ENCODE assay signal across 13 cellular contexts in genomic region chr3:170350515-170351413, GRCh38. TPM values are rescaled to one million over a fixed set of nuclear protein-coding genes. Genes with fewer than 3 reads are reported as not detected.
DNase-seq lines count a peak whose midpoint lies in the region; ATAC-seq and TF ChIP-seq lines count a peak whose summit lies in the region.
"Had no signal": no experiment of that assay in that cellular context is flagged by ENCODE, and none has a peak within 500 bp of the region (broad histone marks: within the 10 kb centered on the region; RNA-seq: fewer than 3 reads in every experiment).

No MANE protein-coding gene starts in this region.

- no peaks in the 10 kb centered on the region for H3K79me2 ChIP-seq in OCI-LY7 (ENCODE audit: insufficient read depth, low read depth, low read length)

- CTCF ChIA-PET in OCI-LY7 (lab: Charles Lee; ENCODE audit: unreplicated experiment) = interaction anchor here (0.6 to 0.8 kb wide), 3 partner anchors 10 to 29 kb away, joined by 3 read pairs; no protein-coding TSS in a partner anchor

- ATAC-seq in HG02981 (IDR thresholded peaks at IDR 0.05; ENCODE audit: unreplicated experiment) (peak; percentile 36), aorta (ENCODE audit: low FRiP score) (peak; percentile 70)
- ATAC-seq: A549 had no signal

- WGBS in aorta, 2 donors = 91 to 93% methylated on average over 8 of the region's 8 CpGs

- no peaks in the 10 kb centered on the region for H3K9me3 Mint-ChIP-seq in activated CD4-positive, alpha-beta T cell treated with anti-CD3 and anti-CD28 coated beads, Interleukin-2, amount 10 ng/mL, durations not matched to agents 24 days and 14 days
- H3K9me3 Mint-ChIP-seq: T-helper 1 cell treated with Interleukin-12 subunit alpha and Interleukin-12 subunit beta and Interleukin-4 antibody, amounts not matched to agents 30 μg/mL and 1 μg/mL, for 36 hours had no signal

- H3K9me3 ChIP-seq in OCI-LY7 (ENCODE audit: low read length) (no peaks in the 10 kb centered on the region), aorta (ENCODE audit: control insufficient read depth, low read length) (no peaks in the 10 kb centered on the region)
- H3K9me3 ChIP-seq: A549 had no signal

- H3K27me3 ChIP-seq in aorta (ENCODE audit: control insufficient read depth in 1 of 2, insufficient read depth in 2 of 2, low read length in 1 of 2) = no peaks in the 10 kb centered on the region
- H3K27me3 ChIP-seq: cardiac muscle cell had no signal

- H3K36me3 Mint-ChIP-seq in activated CD4-positive, alpha-beta T cell treated with anti-CD3 and anti-CD28 coated beads, Interleukin-2, amount 10 ng/mL, durations not matched to agents 24 days and 14 days (ENCODE audit: low read depth) = no peaks in the 10 kb centered on the region

- BruUV-seq in OCI-LY7 (replicated peaks; lab: Mats Ljungman, UMichigan) = no TSS peak

- H3K4me2 ChIP-seq in OCI-LY7 (ENCODE audit: low read length) = peak overlapping the region; percentile 80
- H3K4me2 ChIP-seq: A549 had no signal

- H3K9me2 ChIP-seq in OCI-LY7 (ENCODE audit: insufficient read depth, low read length) = no peaks in the 10 kb centered on the region

- H3K27ac Mint-ChIP-seq in activated CD4-positive, alpha-beta T cell treated with anti-CD3 and anti-CD28 coated beads, Interleukin-2, amount 10 ng/mL, durations not matched to agents 24 days and 14 days = no peak overlapping the region
- H3K27ac Mint-ChIP-seq: T-helper 1 cell treated with Interleukin-12 subunit alpha and Interleukin-12 subunit beta and Interleukin-4 antibody, amounts not matched to agents 30 μg/mL and 1 μg/mL, for 36 hours had no signal

- H2AFZ ChIP-seq in OCI-LY7 (ENCODE audit: low read length) = peak overlapping the region; percentile 79; the same call in 1 of the 2 replicates

- no peak overlapping the region for H3K4me3 Mint-ChIP-seq in activated CD4-positive, alpha-beta T cell treated with anti-CD3 and anti-CD28 coated beads, Interleukin-2, amount 10 ng/mL, durations not matched to agents 24 days and 14 days
- H3K4me3 Mint-ChIP-seq: T-helper 1 cell treated with Interleukin-12 subunit alpha and Interleukin-12 subunit beta and Interleukin-4 antibody, amounts not matched to agents 30 μg/mL and 1 μg/mL, for 36 hours had no signal

- H3K4me1 ChIP-seq in OCI-LY7 (ENCODE audit: insufficient read depth, low read length, poor library complexity, severe bottlenecking) (peaks cover 68% of the 10 kb centered on the region), aorta (ENCODE audit: control insufficient read depth in 1 of 2, insufficient read depth in 2 of 2, low read length in 2 of 2) (no peaks in the 10 kb centered on the region)

- peaks cover 6% of the 10 kb centered on the region for H3K4me1 Mint-ChIP-seq in activated CD4-positive, alpha-beta T cell treated with anti-CD3 and anti-CD28 coated beads, Interleukin-2, amount 10 ng/mL, durations not matched to agents 24 days and 14 days

- H3K27me3 Mint-ChIP-seq in activated CD4-positive, alpha-beta T cell treated with anti-CD3 and anti-CD28 coated beads, Interleukin-2, amount 10 ng/mL, durations not matched to agents 24 days and 14 days = peaks cover 7% of the 10 kb centered on the region

- peak overlapping the region; percentile 63 for H3K4me3 ChIP-seq in OCI-LY7 (ENCODE audit: low read depth, low read length, poor library complexity, severe bottlenecking)
- no peak overlapping the region for H3K4me3 ChIP-seq in aorta (ENCODE audit: low read length in 2 of 2)
- H3K4me3 ChIP-seq: A549, cardiac muscle cell had no signal

- POLR2A ChIA-PET in OCI-LY7 (lab: Charles Lee) = interaction anchor here (0.6 to 1.5 kb wide), 11 partner anchors 10 to 306 kb away, joined by 3 to 6 read pairs (median 4); no protein-coding TSS in a partner anchor

- H3K36me3 ChIP-seq in OCI-LY7 (ENCODE audit: insufficient read depth, low read length) (no peaks in the 10 kb centered on the region), aorta (ENCODE audit: control insufficient read depth in 1 of 2, insufficient read depth in 2 of 2, low read length in 1 of 2) (no peaks in the 10 kb centered on the region)
- H3K36me3 ChIP-seq: cardiac muscle cell had no signal

- intact Hi-C loops in activated CD4-positive, alpha-beta T cell treated with anti-CD3 and anti-CD28 coated beads, Interleukin-2, amount 10 ng/mL, durations not matched to agents 24 days and 14 days (cut with micrococcal nuclease) = no loop called here
- intact Hi-C loops in OCI-LY7 (cut with micrococcal nuclease; ENCODE audit: unreplicated experiment) = no loop called here
- intact Hi-C loops in aorta (cut with DNase I) = no loop called here
- intact Hi-C loops in head of caudate nucleus (cut with DNase I) = loop anchor here (10.0 kb wide), 1 partner anchor 126 kb away; the partner anchor contains the start of gene PRKCI

- DNase-seq in activated CD4-positive, alpha-beta T cell treated with anti-CD3 and anti-CD28 coated beads, Interleukin-2, amount 10 ng/mL, durations not matched to agents 24 days and 14 days = peak; percentile 52
- DNase-seq in activated CD4-positive, alpha-beta T cell treated with anti-CD3 and anti-CD28 coated beads, Interleukin-2, amount 50 U/mL, for 4 hours = no peak
- DNase-seq in OCI-LY7 (ENCODE audit: low spot score) (peak; percentile 64), aorta (no peak), nucleus accumbens (lab: John Stamatoyannopoulos, UW) (no peak), activated T-cell treated with anti-CD3 and anti-CD28 coated beads for 4 hours (no peak), head of caudate nucleus (no peak)
- DNase-seq: NCI-H526 treated with DMSO at 0.1 percent for 48 hours; stimulated activated CD8-positive, alpha-beta memory T cell treated with anti-CD3 and anti-CD28 coated beads, Interleukin-4, amount 100 ng/mL, for 48 hours had no signal

- TF ChIP-seq CTCF in OCI-LY7 (conservative IDR thresholded peaks at IDR 0.05; ENCODE audit: low read length) = no peak

- H3K27ac ChIP-seq in OCI-LY7 (ENCODE audit: low read depth, low read length, poor library complexity, severe bottlenecking) (peak overlapping the region; percentile 78), aorta (ENCODE audit: low read depth in 1 of 2, low read length in 2 of 2) (no peak overlapping the region)
- H3K27ac ChIP-seq: cardiac muscle cell had no signal

- no peaks in the 10 kb centered on the region for H4K20me1 ChIP-seq in OCI-LY7 (ENCODE audit: insufficient read depth, low read length)

RNA-seq across cellular contexts. Expression of gene SKIL, which starts 6.8 kb away (rescaled TPM):
- 23.3 TPM in 2 replicates for total RNA-seq in activated CD4-positive, alpha-beta T cell treated with anti-CD3 and anti-CD28 coated beads, Interleukin-2, amount 10 ng/mL, durations not matched to agents 24 days and 14 days
- 60.9 and 82.6 TPM in 2 replicates for total RNA-seq in OCI-LY7 (2014; rRNA removed; shearing (Covaris generic))
- total RNA-seq in OCI-LY7 (2022) (86.3 and 94.5 TPM in 2 replicates), aorta (100 to 1,000 TPM in 1 of 2 donors, 10 to 100 TPM in 1; 98.7 to 134 TPM)
- 10 to 100 TPM; 13.6 to 16.5 TPM for polyA plus RNA-seq in aorta

Comparison
In these comparisons a context has a peak if more than half of its experiments do, and no peak if none do; other contexts are left out.
1. DNase-seq: peak in activated CD4-positive, alpha-beta T cell treated with anti-CD3 and anti-CD28 coated beads, Interleukin-2, amount 10 ng/mL, durations not matched to agents 24 days and 14 days (single experiment) and OCI-LY7 (single experiment); none in activated CD4-positive, alpha-beta T cell treated with anti-CD3 and anti-CD28 coated beads, Interleukin-2, amount 50 U/mL, for 4 hours (0 of 2), aorta (0 of 2), nucleus accumbens (0 of 56), activated T-cell treated with anti-CD3 and anti-CD28 coated beads for 4 hours (single experiment) and head of caudate nucleus (0 of 42).